ENCODE assay signal across 8 cellular contexts in the genomic region with DNA sequence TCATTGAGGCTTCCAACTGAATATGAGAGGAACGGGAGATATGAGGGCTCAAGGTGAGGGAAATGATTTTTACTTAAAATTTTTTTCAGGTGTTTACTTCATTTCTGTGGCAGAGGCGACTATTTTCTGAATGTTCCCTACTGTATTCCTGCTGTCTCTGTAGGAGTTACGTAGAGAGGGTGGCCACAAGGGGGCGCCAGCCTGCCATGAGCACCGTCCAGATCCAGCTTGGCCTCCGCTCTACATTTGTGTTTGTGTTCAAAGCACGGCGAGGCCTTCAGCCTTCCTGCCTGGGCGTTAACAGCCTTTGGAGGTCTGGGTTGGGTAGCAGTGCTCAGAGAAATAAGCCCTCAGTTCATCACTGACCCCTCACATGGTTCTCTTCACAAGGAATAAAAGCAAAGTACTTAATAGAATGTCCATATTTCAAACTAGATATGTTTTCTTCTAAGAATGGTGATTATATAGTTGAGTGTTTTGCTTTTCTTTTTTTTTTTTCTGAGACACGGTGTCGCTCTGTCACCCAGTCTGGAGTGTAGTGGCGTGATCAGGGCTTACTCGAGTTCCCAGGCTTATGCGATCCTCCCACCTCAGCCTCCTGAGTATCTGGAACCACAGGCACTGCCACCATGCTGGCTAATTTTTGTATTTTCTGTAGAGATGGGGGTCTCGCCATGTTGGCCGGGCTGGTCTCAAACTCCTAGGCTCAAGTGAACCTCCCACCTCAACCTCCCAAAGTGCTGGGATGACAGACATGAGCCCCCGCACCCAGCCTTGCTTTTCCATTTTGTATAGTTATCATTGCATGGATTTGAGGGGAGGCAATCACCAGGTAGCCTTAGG. TPM values are rescaled to one million over a fixed set of nuclear protein-coding genes. Genes with fewer than 3 reads are reported as not detected.
DNase-seq lines count a peak whose midpoint lies in the region; ATAC-seq and TF ChIP-seq lines count a peak whose summit lies in the region.

No MANE protein-coding gene starts in this region.

- no peaks in the 10 kb centered on the region for H3K9me3 Mint-ChIP-seq in activated naive CD8-positive, alpha-beta T cell treated with anti-CD3 and anti-CD28 coated beads, Interleukin-2, amount 50 U/mL, for 24 hours
- H3K9me3 Mint-ChIP-seq in progenitor cell of endocrine pancreas (ENCODE audit: low read depth), result no peaks in the 10 kb centered on the region

- H3K4me1 ChIP-seq in cardiac muscle cell (ENCODE audit: low read depth), result no peaks in the 10 kb centered on the region
- H3K4me1 ChIP-seq in upper lobe of left lung, result peaks cover 2 to 10% (median 6%) of the 10 kb centered on the region in 4 donors

- H3K27ac ChIP-seq in cardiac muscle cell (peak overlapping the region; percentile 6), upper lobe of left lung (peak overlapping the region in 2 of 4 donors; percentile 11 to 50)

- no peaks in the 10 kb centered on the region for H3K27me3 ChIP-seq in cardiac muscle cell
- H3K27me3 ChIP-seq in upper lobe of left lung, result no peaks in the 10 kb centered on the region

- no peak for TF ChIP-seq EP300 in upper lobe of left lung (IDR thresholded peaks at IDR 0.05)

- peak; percentile 63 for DNase-seq in NCI-H1092 (lab: John Stamatoyannopoulos, UW)
- DNase-seq in SW480 (ENCODE audit: low spot score), result peak; percentile 74
- DNase-seq in activated naive CD8-positive, alpha-beta T cell treated with anti-CD3 and anti-CD28 coated beads, Interleukin-2, amount 50 U/mL, for 24 hours, result peak; percentile 82
- DNase-seq in cardiac muscle cell (ENCODE audit: low read depth in 1 of 2, low spot score in 1 of 2), result peak; percentile 91 to 94
- peak; percentile 72 for DNase-seq in progenitor cell of endocrine pancreas (ENCODE audit: low spot score, unreplicated experiment)
- peak; percentile 81 to 94 for DNase-seq in upper lobe of left lung

- TF ChIP-seq CTCF in GM12872 (IDR thresholded peaks at IDR 0.05; ENCODE audit: insufficient read depth, low read depth, low read length) (peak; percentile 93), cardiac muscle cell (IDR thresholded peaks at IDR 0.05; ENCODE audit: low read depth, low read length) (peak; percentile 97), progenitor cell of endocrine pancreas (IDR thresholded peaks at IDR 0.05; ENCODE audit: unreplicated experiment) (peak; percentile 95), upper lobe of left lung (IDR thresholded peaks at IDR 0.05) (peak; percentile 69 to 85 (median 80))

- H3K4me3 ChIP-seq in cardiac muscle cell (no peak overlapping the region), upper lobe of left lung (no peak overlapping the region)

- H3K36me3 Mint-ChIP-seq in activated naive CD8-positive, alpha-beta T cell treated with anti-CD3 and anti-CD28 coated beads, Interleukin-2, amount 50 U/mL, for 24 hours (ENCODE audit: low read depth), result peaks cover 45% of the 10 kb centered on the region
- H3K36me3 Mint-ChIP-seq in progenitor cell of endocrine pancreas (ENCODE audit: insufficient read depth), result peaks cover 17% of the 10 kb centered on the region

- ATAC-seq in activated naive CD8-positive, alpha-beta T cell treated with anti-CD3 and anti-CD28 coated beads, Interleukin-2, amount 50 U/mL, for 24 hours, result peak; percentile 88
- ATAC-seq in upper lobe of left lung (ENCODE audit: low FRiP score in 2 of 2), result peak; percentile 92 to 95
- no peak for ATAC-seq in GM19023 (IDR thresholded peaks at IDR 0.05; ENCODE audit: unreplicated experiment)

- WGBS in upper lobe of left lung, 2 donors, result 41 to 45% methylated on average over 17 of the region's 17 CpGs

- no peak overlapping the region for H3K4me3 Mint-ChIP-seq in activated naive CD8-positive, alpha-beta T cell treated with anti-CD3 and anti-CD28 coated beads, Interleukin-2, amount 50 U/mL, for 24 hours
- H3K4me3 Mint-ChIP-seq in progenitor cell of endocrine pancreas (ENCODE audit: low read depth), result no peak overlapping the region

- TF ChIP-seq POLR2A in upper lobe of left lung (IDR thresholded peaks at IDR 0.05), result no peak

- H3K9me3 ChIP-seq in cardiac muscle cell (ENCODE audit: low read depth) (no peaks in the 10 kb centered on the region), upper lobe of left lung (no peaks in the 10 kb centered on the region)

- H3K36me3 ChIP-seq in cardiac muscle cell (peaks cover 43% of the 10 kb centered on the region), upper lobe of left lung (peaks cover 24 to 86% (median 60%) of the 10 kb centered on the region in 4 donors)

- no peak overlapping the region for H3K27ac Mint-ChIP-seq in activated naive CD8-positive, alpha-beta T cell treated with anti-CD3 and anti-CD28 coated beads, Interleukin-2, amount 50 U/mL, for 24 hours
- H3K27ac Mint-ChIP-seq in progenitor cell of endocrine pancreas, result peak overlapping the region; percentile 70

- H3K27me3 Mint-ChIP-seq in activated naive CD8-positive, alpha-beta T cell treated with anti-CD3 and anti-CD28 coated beads, Interleukin-2, amount 50 U/mL, for 24 hours, result no peaks in the 10 kb centered on the region
- H3K27me3 Mint-ChIP-seq in progenitor cell of endocrine pancreas, result no peaks in the 10 kb centered on the region

- H3K4me1 Mint-ChIP-seq in activated naive CD8-positive, alpha-beta T cell treated with anti-CD3 and anti-CD28 coated beads, Interleukin-2, amount 50 U/mL, for 24 hours, result no peaks in the 10 kb centered on the region
- no peaks in the 10 kb centered on the region for H3K4me1 Mint-ChIP-seq in progenitor cell of endocrine pancreas (ENCODE audit: low read depth)

RNA-seq across cellular contexts. Expression of gene CKB, which starts 22.3 kb away (rescaled TPM):
- total RNA-seq in cardiac muscle cell (169 and 324 TPM in 2 replicates), progenitor cell of endocrine pancreas (929 and 983 TPM in 2 replicates), upper lobe of left lung (100 to 1,000 TPM; 168 to 303 (median 231) TPM)
- 177 and 327 TPM in 2 replicates for polyA plus RNA-seq in cardiac muscle cell

RNA-seq across cellular contexts. Expression of gene TRMT61A, which starts 28.6 kb away (rescaled TPM):
- total RNA-seq in cardiac muscle cell (5.7 and 7.5 TPM in 2 replicates), progenitor cell of endocrine pancreas (10.3 and 10.7 TPM in 2 replicates), upper lobe of left lung (10 to 100 TPM in 5 of 6 donors, 1 to 10 TPM in 1; 6.7 to 25.1 (median 15.0) TPM)
- polyA plus RNA-seq in cardiac muscle cell, result 5.6 and 7.4 TPM in 2 replicates
